ENCODE assay signal across 21 cellular contexts in genomic region chr12:131045705-131046460, GRCh38.
"Had no signal": no experiment of that assay in that cellular context is flagged by ENCODE, and none has a peak within 500 bp of the region (broad histone marks: within the 10 kb centered on the region; RNA-seq: fewer than 3 reads in every experiment).

No MANE protein-coding gene starts in this region.

- H3K4me2 ChIP-seq: smooth muscle cell had no signal

- H3K9me3 ChIP-seq: breast epithelium, esophagus muscularis mucosa, gastrocnemius medialis, testis, upper lobe of left lung had no signal

- H3K36me3 ChIP-seq: breast epithelium, gastrocnemius medialis had no signal

- H3K27me3 ChIP-seq: breast epithelium, esophagus muscularis mucosa, gastrocnemius medialis, testis, upper lobe of left lung had no signal

- H3K4me3 ChIP-seq: breast epithelium, coronary artery, esophagus muscularis mucosa, gastrocnemius medialis, smooth muscle cell, testis, upper lobe of left lung had no signal

- H3K4me1 ChIP-seq: breast epithelium had no signal

- DNase-seq: activated CD4-positive, alpha-beta T cell treated with anti-CD3 and anti-CD28 coated beads for 4 hours; activated CD4-positive, alpha-beta T cell treated with anti-CD3 and anti-CD28 coated beads, Interleukin-2, amount 50 U/mL, for 48 hours; activated CD4-positive, CD25-positive, alpha-beta regulatory T cell; activated CD8-positive, alpha-beta memory T cell treated with anti-CD3 and anti-CD28 coated beads, Interleukin-2, amount 50 U/mL, for 48 hours; activated naive CD4-positive, alpha-beta T cell treated with Interleukin-2 at 50 U/mL for 16 hours; activated naive CD8-positive, alpha-beta T cell treated with anti-CD3 and anti-CD28 coated beads, Interleukin-2, amount 10 ng/mL, durations not matched to agents 7 days and 5 days; activated T-cell treated with anti-CD3 and anti-CD28 coated beads, Interleukin-2, amount 50 U/mL, for 48 hours; amniotic stem cell; gastrocnemius medialis; hippocampal formation; left ventricle myocardium superior; nucleus accumbens; stimulated activated CD4-positive, alpha-beta T cell treated with anti-CD3 and anti-CD28 coated beads, Interleukin-2, amount 100 ng/mL, for 48 hours; stimulated activated CD8-positive, alpha-beta memory T cell treated with anti-CD3 and anti-CD28 coated beads, Interleukin-4, amount 100 ng/mL, for 48 hours; T1000; testis had no signal

- H3K27ac ChIP-seq: esophagus muscularis mucosa, gastrocnemius medialis, testis had no signal
